7 cellular contexts compared by ENCODE assay signal in genomic region chr9:34628656-34629491, GRCh38.
DNase-seq lines count a peak whose midpoint lies in the region; ATAC-seq and TF ChIP-seq lines count a peak whose summit lies in the region.

ARID3C (minus strand) TSS chr9:34629066; CDS start chr9:34628014, 1,052 bp downstream.

- H3K9me2 ChIP-seq in OCI-LY1 (ENCODE audit: low read depth, low read length) = no peaks in the 10 kb centered on the region

- H3F3A ChIP-seq in OCI-LY1 (ENCODE audit: insufficient read depth, low read length) = no peaks in the 10 kb centered on the region

- no peaks in the 10 kb centered on the region for H3K36me3 ChIP-seq in OCI-LY1 (ENCODE audit: insufficient read depth, low read length)
- H3K36me3 ChIP-seq in adipocyte (ENCODE audit: control insufficient read depth, insufficient read depth, low read length, severe bottlenecking) = no peaks in the 10 kb centered on the region
- H3K36me3 ChIP-seq in iPS-18a (ENCODE audit: control insufficient read depth, low read depth, low read length) = no peaks in the 10 kb centered on the region

- no peak within 1 kb of the TSS for H3K27ac ChIP-seq in OCI-LY1 (ENCODE audit: low read depth, low read length, poor library complexity, severe bottlenecking)
- no peak within 1 kb of the TSS for H3K27ac ChIP-seq in iPS-18a (ENCODE audit: low read length)

- no peak within 1 kb of the TSS for H2AFZ ChIP-seq in OCI-LY1 (ENCODE audit: low read length)

- peak; percentile 51 for ATAC-seq in GM21360 (IDR thresholded peaks at IDR 0.05; ENCODE audit: unreplicated experiment)
- ATAC-seq in GM19463 (IDR thresholded peaks at IDR 0.05; ENCODE audit: unreplicated experiment) = no peak

- DNase-seq in adipocyte (ENCODE audit: low read depth) = peak; percentile 68
- DNase-seq in stimulated activated CD4-positive, alpha-beta T cell treated with anti-CD3 and anti-CD28 coated beads, Interleukin-1b, Interleukin-23, amount 100 ng/mL, for 4 hours (ENCODE audit: low read depth in 2 of 2) = peak; percentile 27 to 51
- no peak for DNase-seq in hippocampal formation (lab: John Stamatoyannopoulos, UW)

- H3K4me2 ChIP-seq in OCI-LY1 (ENCODE audit: low read length) = peak within 1 kb of the TSS; percentile 50

- no peaks in the 10 kb centered on the region for H3K79me2 ChIP-seq in OCI-LY1 (ENCODE audit: insufficient read depth, low read length)

- H3K4me1 ChIP-seq in OCI-LY1 (ENCODE audit: insufficient read depth, low read length, severe bottlenecking) = peaks cover 14% of the 10 kb centered on the region
- H3K4me1 ChIP-seq in adipocyte (ENCODE audit: control insufficient read depth, insufficient read depth, low read length) = peaks cover 15% of the 10 kb centered on the region
- H3K4me1 ChIP-seq in iPS-18a (ENCODE audit: control insufficient read depth, low read depth, low read length) = peaks cover 3% of the 10 kb centered on the region

- H3K27me3 ChIP-seq in OCI-LY1 (ENCODE audit: insufficient read depth, low read length) (peaks cover 15% of the 10 kb centered on the region; the same call in 1 of the 2 replicates), adipocyte (replicated peaks; ENCODE audit: control insufficient read depth, insufficient read depth, low read length) (peaks cover 63% of the 10 kb centered on the region), iPS-18a (ENCODE audit: control insufficient read depth, insufficient read depth, low read length) (peaks cover 81% of the 10 kb centered on the region)

- H4K20me1 ChIP-seq in OCI-LY1 (ENCODE audit: insufficient read depth, low read length) = no peaks in the 10 kb centered on the region

- TF ChIP-seq CTCF in OCI-LY1 (IDR thresholded peaks at IDR 0.05; ENCODE audit: low read length) = no peak

- H3K9ac ChIP-seq in OCI-LY1 (ENCODE audit: low read length) (no peak within 1 kb of the TSS; the same call in 1 of the 2 replicates), adipocyte (ENCODE audit: low read length) (no peak within 1 kb of the TSS), iPS-18a (ENCODE audit: low read length) (no peak within 1 kb of the TSS)

- H3K4me3 ChIP-seq in OCI-LY1 (ENCODE audit: low read depth, low read length, poor library complexity, severe bottlenecking) (peak within 1 kb of the TSS; percentile 44), adipocyte (ENCODE audit: low read length) (peak within 1 kb of the TSS; percentile 70), iPS-18a (ENCODE audit: low read length) (peak within 1 kb of the TSS; percentile 39)

- no peaks in the 10 kb centered on the region for H3K9me3 ChIP-seq in OCI-LY1 (ENCODE audit: low read length)
- no peaks in the 10 kb centered on the region for H3K9me3 ChIP-seq in adipocyte (ENCODE audit: control insufficient read depth, low read length)
- no peaks in the 10 kb centered on the region for H3K9me3 ChIP-seq in iPS-18a (ENCODE audit: control insufficient read depth, low read depth, low read length)

Comparison
In these comparisons a context has a peak if more than half of its experiments do, and no peak if none do; other contexts are left out.
1. DNase-seq: peak in adipocyte (single experiment) and stimulated activated CD4-positive, alpha-beta T cell treated with anti-CD3 and anti-CD28 coated beads, Interleukin-1b, Interleukin-23, amount 100 ng/mL, for 4 hours (2 of 2); none in hippocampal formation (0 of 2).
2. Peak in every context shown above with its lines, with median percentiles within 50 percentile points of each other: H3K4me3 ChIP-seq.